In the genomic region with DNA sequence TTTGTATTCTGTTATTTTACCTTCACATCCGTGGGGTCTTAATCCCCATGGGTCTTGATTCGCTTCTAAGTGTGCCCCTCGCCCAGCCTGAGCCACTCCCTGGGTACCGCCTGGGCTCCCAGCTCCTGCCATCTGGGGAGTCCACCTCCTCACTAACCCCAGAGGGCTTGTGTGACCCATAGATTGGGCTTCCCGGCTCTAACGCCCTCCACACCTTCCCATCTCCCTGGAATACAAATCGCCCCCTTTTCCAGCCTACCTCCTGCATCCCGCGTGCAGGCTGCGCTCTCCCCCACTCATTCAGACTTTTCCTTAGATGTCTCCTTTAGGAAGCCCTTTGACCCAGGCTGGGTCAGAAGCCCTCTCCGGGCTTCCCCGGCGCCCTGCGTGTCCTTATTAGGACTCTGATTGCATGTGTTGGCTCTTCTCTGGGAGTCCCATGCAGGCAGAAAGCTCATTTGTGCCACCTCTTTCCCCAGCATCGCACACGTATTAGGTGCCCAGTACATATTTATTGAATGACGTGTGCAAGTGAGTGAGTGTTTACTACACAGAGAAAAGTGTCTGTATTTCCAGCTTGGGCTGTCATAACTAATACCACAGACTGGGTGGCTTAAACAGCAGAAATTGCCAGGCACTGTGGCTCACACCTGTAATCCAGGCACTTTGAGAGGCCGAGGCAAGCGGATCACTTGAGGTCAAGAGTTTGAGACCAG, we compare ENCODE assay signal across 8 cellular contexts. TPM values are rescaled to one million over a fixed set of nuclear protein-coding genes. Genes with fewer than 3 reads are reported as not detected.
DNase-seq lines count a peak whose midpoint lies in the region; ATAC-seq and TF ChIP-seq lines count a peak whose summit lies in the region.

No MANE protein-coding gene starts in this region.

- TF ChIP-seq CTCF in WERI-Rb-1 (IDR thresholded peaks at IDR 0.05; ENCODE audit: low read depth, low read length) = no peak
- no peak for TF ChIP-seq CTCF in hepatocyte (IDR thresholded peaks at IDR 0.05; ENCODE audit: poor library complexity)

- peak overlapping the region; percentile 98 for H3K27ac ChIP-seq in WERI-Rb-1
- H3K27ac ChIP-seq in hepatocyte = no peak overlapping the region

- no peaks in the 10 kb centered on the region for H3K27me3 Mint-ChIP-seq in stimulated activated memory B cell treated with anti-CD40 and anti-IgM and Interleukin-4, amounts not matched to agents 10 μg/mL and 1 μg/mL and 100 μg/mL, for 72 hours

- WGBS in hepatocyte (ENCODE audit: low lambda C conversion rate, missing lambda C conversion rate) = 28% methylated on average over 19 of the region's 19 CpGs

- H3K4me2 ChIP-seq in hepatocyte = peak overlapping the region; percentile 79

- H3K9me3 ChIP-seq in WERI-Rb-1 (ENCODE audit: severe bottlenecking) (no peaks in the 10 kb centered on the region), hepatocyte (ENCODE audit: low read depth) (no peaks in the 10 kb centered on the region)

- H2AFZ ChIP-seq in hepatocyte = peak overlapping the region; percentile 67

- no peak for ATAC-seq in stimulated activated memory B cell treated with anti-CD40 and anti-IgM and Interleukin-4, amounts not matched to agents 10 μg/mL and 1 μg/mL and 100 μg/mL, for 72 hours
- no peak for ATAC-seq in HG02973 (IDR thresholded peaks at IDR 0.05; ENCODE audit: unreplicated experiment)

- peak overlapping the region; percentile 90 for H3K27ac Mint-ChIP-seq in stimulated activated memory B cell treated with anti-CD40 and anti-IgM and Interleukin-4, amounts not matched to agents 10 μg/mL and 1 μg/mL and 100 μg/mL, for 72 hours

- H3K36me3 ChIP-seq in WERI-Rb-1 = peaks cover 17% of the 10 kb centered on the region
- no peaks in the 10 kb centered on the region for H3K36me3 ChIP-seq in hepatocyte (replicated peaks; ENCODE audit: insufficient read depth, low read depth)

- H3K27me3 ChIP-seq in WERI-Rb-1 (ENCODE audit: insufficient read depth, low read depth, severe bottlenecking) (no peaks in the 10 kb centered on the region), hepatocyte (no peaks in the 10 kb centered on the region)

- H3K4me3 ChIP-seq in WERI-Rb-1 (ENCODE audit: low read depth, low read length) (peak overlapping the region; percentile 93), hepatocyte (peak overlapping the region; percentile 53)

- no peaks in the 10 kb centered on the region for H3K9me3 Mint-ChIP-seq in stimulated activated memory B cell treated with anti-CD40 and anti-IgM and Interleukin-4, amounts not matched to agents 10 μg/mL and 1 μg/mL and 100 μg/mL, for 72 hours

- peaks cover 7% of the 10 kb centered on the region for H3K4me1 ChIP-seq in hepatocyte (ENCODE audit: insufficient read depth)

- peaks cover 27% of the 10 kb centered on the region for H3K4me1 Mint-ChIP-seq in stimulated activated memory B cell treated with anti-CD40 and anti-IgM and Interleukin-4, amounts not matched to agents 10 μg/mL and 1 μg/mL and 100 μg/mL, for 72 hours

- no peaks in the 10 kb centered on the region for H3K9me2 ChIP-seq in hepatocyte (replicated peaks; ENCODE audit: insufficient read depth)

- H4K20me1 ChIP-seq in hepatocyte (ENCODE audit: insufficient read depth, poor library complexity, severe bottlenecking) = no peaks in the 10 kb centered on the region

- peaks cover 13% of the 10 kb centered on the region for H3K79me2 ChIP-seq in hepatocyte

- H3K36me3 Mint-ChIP-seq in stimulated activated memory B cell treated with anti-CD40 and anti-IgM and Interleukin-4, amounts not matched to agents 10 μg/mL and 1 μg/mL and 100 μg/mL, for 72 hours = peaks cover 5% of the 10 kb centered on the region

- peak overlapping the region; percentile 76 for H3K4me3 Mint-ChIP-seq in stimulated activated memory B cell treated with anti-CD40 and anti-IgM and Interleukin-4, amounts not matched to agents 10 μg/mL and 1 μg/mL and 100 μg/mL, for 72 hours

- DNase-seq in NCI-H82 (lab: John Stamatoyannopoulos, UW) (peak; percentile 58), NCI-H82 treated with DMSO at 0.1 percent for 48 hours (lab: John Stamatoyannopoulos, UW; ENCODE audit: unreplicated experiment) (no peak), WERI-Rb-1 (no peak), hepatocyte (ENCODE audit: low spot score) (peak; percentile 23), NK-92 (lab: John Stamatoyannopoulos, UW; ENCODE audit: unreplicated experiment) (no peak), NCI-H187 (lab: John Stamatoyannopoulos, UW) (no peak)

RNA-seq across cellular contexts. Expression of a gene that starts 0.8 kb away (rescaled TPM):
- 19.4 and 25.4 TPM in 2 replicates for total RNA-seq in hepatocyte
- 97.7 and 105 TPM in 2 replicates for polyA plus RNA-seq in hepatocyte

RNA-seq across cellular contexts. Expression of a gene that starts 33.3 kb away (rescaled TPM):
- total RNA-seq in hepatocyte = 2.4 and 3.3 TPM in 2 replicates
- polyA plus RNA-seq in hepatocyte = 3.2 and 3.3 TPM in 2 replicates

Comparison
In these comparisons a context has a peak if more than half of its experiments do, and no peak if none do; other contexts are left out.
1. DNase-seq: peak in NCI-H82 (single experiment) and hepatocyte (single experiment); none in NCI-H82 treated with DMSO at 0.1 percent for 48 hours (single experiment), WERI-Rb-1 (single experiment), NK-92 (single experiment) and NCI-H187 (0 of 2).